8 cellular contexts compared by ENCODE assay signal in genomic region chr1:25875154-25875855, GRCh38. TPM values are rescaled to one million over a fixed set of nuclear protein-coding genes. Genes with fewer than 3 reads are reported as not detected.
A peak's percentile ranks its signal among the peaks of the same experiment; 100 is the strongest.
DNase-seq lines count a peak whose midpoint lies in the region; ATAC-seq and TF ChIP-seq lines count a peak whose summit lies in the region.

Gene PAQR7 (minus strand): TSS chr1:25875708. CDS start chr1:25863839, 11,869 bp downstream.

- H3K9me3 Mint-ChIP-seq in CD8-positive, alpha-beta T cell, result no peaks in the 10 kb centered on the region
- H3K9me3 Mint-ChIP-seq in chondrocyte (ENCODE audit: low read depth), result no peaks in the 10 kb centered on the region

- H3K27ac ChIP-seq in CD8-positive, alpha-beta T cell (ENCODE audit: low read depth, low read length), result peak within 1 kb of the TSS; percentile 33

- peak within 1 kb of the TSS; percentile 76 for H3K4me3 ChIP-seq in CD8-positive, alpha-beta T cell (ENCODE audit: low read depth, low read length)

- no peak for TF ChIP-seq CTCF in CD8-positive, alpha-beta T cell (IDR thresholded peaks at IDR 0.05)
- peak; percentile 58 for TF ChIP-seq CTCF in chondrocyte (IDR thresholded peaks at IDR 0.05)

- H3K4me3 Mint-ChIP-seq in CD8-positive, alpha-beta T cell, result peak within 1 kb of the TSS; percentile 85
- H3K4me3 Mint-ChIP-seq in chondrocyte (ENCODE audit: unreplicated experiment), result peak within 1 kb of the TSS; percentile 89

- DNase-seq in CD8-positive, alpha-beta T cell, result peak in 6 of 7 experiments; percentile 49 to 77 (median 56)
- DNase-seq in NCI-H146 treated with DMSO at 0.1 percent for 48 hours (lab: John Stamatoyannopoulos, UW; ENCODE audit: unreplicated experiment) (peak; percentile 32), chondrocyte (ENCODE audit: low spot score) (peak; percentile 95), kidney glomerular epithelial cell (lab: John Stamatoyannopoulos, UW) (peak; percentile 60), COLO829 (ENCODE audit: low spot score) (no peak)
- DNase-seq in activated CD4-positive, alpha-beta T cell treated with anti-CD3 and anti-CD28 coated beads for 1 hour, result peak; percentile 42
- peak; percentile 16 to 59 (median 35) for DNase-seq in stimulated activated CD4-positive, alpha-beta T cell treated with anti-CD3 and anti-CD28 coated beads, Interleukin-12 subunit alpha, Interleukin-12 subunit beta, amount 100 ng/mL, for 48 hours (ENCODE audit: low read depth in 2 of 3, low spot score in 1 of 3)

- peaks cover 8% of the 10 kb centered on the region for H3K4me1 Mint-ChIP-seq in CD8-positive, alpha-beta T cell (ENCODE audit: low read depth)
- H3K4me1 Mint-ChIP-seq in chondrocyte (ENCODE audit: low read depth), result peaks cover 23% of the 10 kb centered on the region

- H3K27me3 Mint-ChIP-seq in CD8-positive, alpha-beta T cell (ENCODE audit: low read depth), result no peaks in the 10 kb centered on the region
- no peaks in the 10 kb centered on the region for H3K27me3 Mint-ChIP-seq in chondrocyte (ENCODE audit: low read depth)

- ATAC-seq in CD8-positive, alpha-beta T cell, result peak; percentile 83
- ATAC-seq in GM21723 (IDR thresholded peaks at IDR 0.05; ENCODE audit: unreplicated experiment), result peak; percentile 67

- POLR2A ChIA-PET in CD8-positive, alpha-beta T cell (lab: Charles Lee), result interaction anchor here (1.0 to 2.1 kb wide), 6 partner anchors 12 to 628 kb away, joined by 3 to 20 read pairs (median 4); partner anchors contain the start of genes AUNIP, MTFR1L, PAFAH2 and RSRP1

- intact Hi-C loops in CD8-positive, alpha-beta T cell (cut with DNase I, micrococcal nuclease), result loop anchor here in 1 of 2 experiments (1.0 kb wide), 2 partner anchors 16 to 55 kb away; partner anchors contain the start of gene AUNIP

- H3K27ac Mint-ChIP-seq in CD8-positive, alpha-beta T cell, result peak within 1 kb of the TSS; percentile 64
- H3K27ac Mint-ChIP-seq in chondrocyte (ENCODE audit: unreplicated experiment), result peak within 1 kb of the TSS; percentile 84

- H3K4me1 ChIP-seq in CD8-positive, alpha-beta T cell (ENCODE audit: insufficient read depth, low read length), result peaks cover 11% of the 10 kb centered on the region

- no peaks in the 10 kb centered on the region for H3K36me3 Mint-ChIP-seq in CD8-positive, alpha-beta T cell
- no peaks in the 10 kb centered on the region for H3K36me3 Mint-ChIP-seq in chondrocyte (ENCODE audit: low read depth)

- H3K27me3 ChIP-seq in CD8-positive, alpha-beta T cell (ENCODE audit: insufficient read depth, low read length), result no peaks in the 10 kb centered on the region

- CTCF ChIA-PET in CD8-positive, alpha-beta T cell (lab: Charles Lee), result interaction anchor here (0.8 to 3.1 kb wide), 4 partner anchors 21 to 122 kb away, joined by 3 to 24 read pairs (median 5); partner anchors contain the start of genes MTFR1L and PAFAH2

- no peaks in the 10 kb centered on the region for H3K9me3 ChIP-seq in CD8-positive, alpha-beta T cell (ENCODE audit: low read length)

- H3K36me3 ChIP-seq in CD8-positive, alpha-beta T cell (ENCODE audit: insufficient read depth, low read length), result no peaks in the 10 kb centered on the region

RNA-seq across cellular contexts. Expression of gene PAQR7, which starts in this region (rescaled TPM):
- 1 to 10 TPM; 2.1 to 2.3 TPM for total RNA-seq in CD8-positive, alpha-beta T cell
- total RNA-seq in chondrocyte, result 13.4 to 15.1 TPM (median 14.5 TPM) in 3 replicates
